8 cellular contexts compared by ENCODE assay signal in genomic region chr17:64506576-64507417, GRCh38. TPM values are rescaled to one million over a fixed set of nuclear protein-coding genes. Genes with fewer than 3 reads are reported as not detected.
A peak's percentile ranks its signal among the peaks of the same experiment; 100 is the strongest.
DNase-seq lines count a peak whose midpoint lies in the region; ATAC-seq and TF ChIP-seq lines count a peak whose summit lies in the region.

Gene CEP95 (plus strand): TSS chr17:64506977. CDS start chr17:64507098, 121 bp downstream.

- WGBS in mesendoderm (ENCODE audit: extremely low coverage, insufficient coverage, low lambda C conversion rate), result no CpG with 5 or more reads among the region's 77 CpGs

- H3K27ac ChIP-seq in CD8-positive, alpha-beta T cell (ENCODE audit: low read depth, low read length), result peak within 1 kb of the TSS; percentile 100
- peak within 1 kb of the TSS; percentile 92 for H3K27ac ChIP-seq in mesendoderm (ENCODE audit: low read depth, low read length)

- no peak within 1 kb of the TSS for H2BK15ac ChIP-seq in mesendoderm (replicated peaks; ENCODE audit: low read depth)

- no peaks in the 10 kb centered on the region for H3K27me3 Mint-ChIP-seq in CD8-positive, alpha-beta T cell (ENCODE audit: low read depth)

- TF ChIP-seq CTCF in CD8-positive, alpha-beta T cell (IDR thresholded peaks at IDR 0.05), result no peak

- intact Hi-C loops in CD8-positive, alpha-beta T cell (cut with DNase I, micrococcal nuclease), result loop anchor here (1.0 to 5.0 kb wide), 15 partner anchors 9 to 1686 kb away; partner anchors contain the start of genes FTSJ3 (in 2 of the 2), POLG2 (in 2 of the 2), PSMC5 (in 2 of the 2) and SMURF2 (in 2 of the 2)

- peak within 1 kb of the TSS; percentile 77 for H3K4me2 ChIP-seq in mesendoderm (ENCODE audit: low read length)

- H3K9me3 ChIP-seq in CD8-positive, alpha-beta T cell (ENCODE audit: low read length), result no peaks in the 10 kb centered on the region

- H3K36me3 Mint-ChIP-seq in CD8-positive, alpha-beta T cell, result peaks cover 82% of the 10 kb centered on the region

- H3K79me2 ChIP-seq in mesendoderm (ENCODE audit: control insufficient read depth, insufficient read depth, low read length), result peaks cover 67% of the 10 kb centered on the region

- H4K8ac ChIP-seq in mesendoderm (ENCODE audit: low read depth, low read length), result no peak within 1 kb of the TSS

- POLR2A ChIA-PET in CD8-positive, alpha-beta T cell (lab: Charles Lee), result interaction anchor here (0.6 to 5.2 kb wide), 43 partner anchors 9 to 1512 kb away, joined by 3 to 135 read pairs (median 5); partner anchors contain the start of genes CCDC47, DCAF7, DDX42 and ERN1

- H2BK120ac ChIP-seq in mesendoderm (ENCODE audit: low read depth, low read length), result peak within 1 kb of the TSS; percentile 46

- peak within 1 kb of the TSS; percentile 99 for H3K4me3 ChIP-seq in CD8-positive, alpha-beta T cell (ENCODE audit: low read depth, low read length)
- H3K4me3 ChIP-seq in mesendoderm (ENCODE audit: low read length), result peak within 1 kb of the TSS; percentile 100

- peak; percentile 90 to 99 (median 94) for DNase-seq in CD8-positive, alpha-beta T cell
- DNase-seq in HPDE6-E6E7 (ENCODE audit: extremely low spot score) (peak; percentile 75), NK-92 (lab: John Stamatoyannopoulos, UW; ENCODE audit: unreplicated experiment) (peak; percentile 55), mesendoderm (peak; percentile 99)
- DNase-seq in activated CD8-positive, alpha-beta memory T cell treated with anti-CD3 and anti-CD28 coated beads for 1 hour (ENCODE audit: extremely low read depth in 1 of 2, low read depth in 1 of 2), result peak; percentile 90 to 93
- peak; percentile 92 for DNase-seq in effector CD4-positive, alpha-beta T cell
- peak; percentile 89 for DNase-seq in stimulated activated CD8-positive, alpha-beta memory T cell treated with anti-CD3 and anti-CD28 coated beads, Interleukin-12 subunit alpha, Interleukin-12 subunit beta, amount 100 ng/mL, for 4 hours (ENCODE audit: low read depth)

- H2BK5ac ChIP-seq in mesendoderm (ENCODE audit: low read length), result peak within 1 kb of the TSS; percentile 64

- ATAC-seq in CD8-positive, alpha-beta T cell, result peak; percentile 64
- peak; percentile 57 for ATAC-seq in GM19463 (IDR thresholded peaks at IDR 0.05; ENCODE audit: unreplicated experiment)

- H4K5ac ChIP-seq in mesendoderm (ENCODE audit: low read length), result no peak within 1 kb of the TSS

- H3K4me1 Mint-ChIP-seq in CD8-positive, alpha-beta T cell (ENCODE audit: low read depth), result peaks cover 62% of the 10 kb centered on the region

- H3K27ac Mint-ChIP-seq in CD8-positive, alpha-beta T cell, result peak within 1 kb of the TSS; percentile 100

- peak within 1 kb of the TSS; percentile 100 for H3K4me3 Mint-ChIP-seq in CD8-positive, alpha-beta T cell

- H3K9me3 Mint-ChIP-seq in CD8-positive, alpha-beta T cell, result no peaks in the 10 kb centered on the region

- peak within 1 kb of the TSS; percentile 86 for H3K18ac ChIP-seq in mesendoderm (ENCODE audit: low read length)

- no peaks in the 10 kb centered on the region for H3K27me3 ChIP-seq in CD8-positive, alpha-beta T cell (ENCODE audit: insufficient read depth, low read length)
- no peaks in the 10 kb centered on the region for H3K27me3 ChIP-seq in mesendoderm (ENCODE audit: insufficient read depth, low read length, poor library complexity)

- CTCF ChIA-PET in CD8-positive, alpha-beta T cell (lab: Charles Lee), result interaction anchor here (0.6 to 2.2 kb wide), 7 partner anchors 9 to 202 kb away, joined by 3 to 40 read pairs (median 3); partner anchors contain the start of gene POLG2

- H3K4ac ChIP-seq in mesendoderm (ENCODE audit: low read depth, low read length), result peak within 1 kb of the TSS; percentile 98

- peaks cover 44% of the 10 kb centered on the region for H3K4me1 ChIP-seq in CD8-positive, alpha-beta T cell (ENCODE audit: insufficient read depth, low read length)
- no peaks in the 10 kb centered on the region for H3K4me1 ChIP-seq in mesendoderm (ENCODE audit: control insufficient read depth, low read depth, low read length)

- peaks cover 13% of the 10 kb centered on the region for H3K79me1 ChIP-seq in mesendoderm (ENCODE audit: low read length)

- peak within 1 kb of the TSS; percentile 75 for H2AK5ac ChIP-seq in mesendoderm (ENCODE audit: low read length)

- peaks cover 37% of the 10 kb centered on the region for H3K36me3 ChIP-seq in CD8-positive, alpha-beta T cell (ENCODE audit: insufficient read depth, low read length)
- H3K36me3 ChIP-seq in mesendoderm (ENCODE audit: control insufficient read depth, insufficient read depth, low read length), result peaks cover 14% of the 10 kb centered on the region

- peak within 1 kb of the TSS; percentile 98 for H3K23ac ChIP-seq in mesendoderm (ENCODE audit: low read length)

- peak within 1 kb of the TSS; percentile 100 for H3K9ac ChIP-seq in mesendoderm (ENCODE audit: low read length)

- peak within 1 kb of the TSS; percentile 100 for H3K56ac ChIP-seq in mesendoderm (ENCODE audit: low read length)

RNA-seq across cellular contexts. Expression of gene CEP95, which starts in this region (rescaled TPM):
- 100 to 1,000 TPM; 248 to 282 TPM for total RNA-seq in CD8-positive, alpha-beta T cell
- polyA plus RNA-seq in mesendoderm (2013, experiment 1 of 2), result 47.9 TPM
- 47.5 TPM for polyA plus RNA-seq in mesendoderm (2013, experiment 2 of 2)

Comparison
In these comparisons a context has a peak if more than half of its experiments do, and no peak if none do; other contexts are left out.
1. Peak in every context shown above with its lines: DNase-seq, ATAC-seq, H3K4me3 ChIP-seq and H3K27ac ChIP-seq.